Comparison of ENCODE assay signal across 8 cellular contexts in the genomic region with DNA sequence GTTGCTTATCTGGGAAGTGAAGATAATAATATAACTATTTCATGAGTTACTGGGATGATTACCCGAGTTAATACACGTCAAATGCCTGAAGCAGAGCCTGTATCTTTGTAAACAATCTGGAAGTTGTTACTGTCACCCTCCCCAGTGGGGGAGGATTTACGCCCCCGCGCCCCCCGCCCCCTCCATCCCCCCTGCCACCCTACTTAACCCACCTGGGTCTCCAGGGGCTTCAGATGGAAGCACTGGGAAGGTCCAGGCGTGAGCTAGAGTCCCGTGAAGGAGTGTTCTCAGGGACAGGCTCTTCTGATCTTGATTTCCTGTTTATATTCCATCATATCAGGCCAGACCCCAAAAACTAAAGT. TPM values are rescaled to one million over a fixed set of nuclear protein-coding genes. Genes with fewer than 3 reads are reported as not detected.
DNase-seq lines count a peak whose midpoint lies in the region; ATAC-seq lines count a peak whose summit lies in the region.

No MANE protein-coding gene starts in this region.

- intact Hi-C loops in activated CD4-positive, alpha-beta T cell treated with anti-CD3 and anti-CD28 coated beads for 36 hours (cut with DNase I, micrococcal nuclease): loop anchor here (1.0 to 5.0 kb wide), 9 partner anchors 21 to 583 kb away; a partner anchor contains a TSS

- peaks cover 25% of the 10 kb centered on the region for H3K4me1 Mint-ChIP-seq in activated CD4-positive, alpha-beta T cell treated with anti-CD3 and anti-CD28 coated beads for 36 hours
- peaks cover 10% of the 10 kb centered on the region for H3K4me1 Mint-ChIP-seq in activated T-helper 17 cell treated with anti-CD3 and anti-CD28 coated beads, Interleukin-2, amount 50 U/mL, for 72 hours

- no peaks in the 10 kb centered on the region for H3K9me3 Mint-ChIP-seq in activated CD4-positive, alpha-beta T cell treated with anti-CD3 and anti-CD28 coated beads for 36 hours (ENCODE audit: low read depth)
- no peaks in the 10 kb centered on the region for H3K9me3 Mint-ChIP-seq in activated T-helper 17 cell treated with anti-CD3 and anti-CD28 coated beads, Interleukin-2, amount 50 U/mL, for 72 hours

- peak overlapping the region; percentile 87 for H3K27ac Mint-ChIP-seq in activated CD4-positive, alpha-beta T cell treated with anti-CD3 and anti-CD28 coated beads for 36 hours
- H3K27ac Mint-ChIP-seq in activated T-helper 17 cell treated with anti-CD3 and anti-CD28 coated beads, Interleukin-2, amount 50 U/mL, for 72 hours: peak overlapping the region; percentile 86

- no peaks in the 10 kb centered on the region for H3K27me3 Mint-ChIP-seq in activated CD4-positive, alpha-beta T cell treated with anti-CD3 and anti-CD28 coated beads for 36 hours
- H3K27me3 Mint-ChIP-seq in activated T-helper 17 cell treated with anti-CD3 and anti-CD28 coated beads, Interleukin-2, amount 50 U/mL, for 72 hours: peaks cover 4% of the 10 kb centered on the region

- ATAC-seq in activated CD4-positive, alpha-beta T cell treated with anti-CD3 and anti-CD28 coated beads for 36 hours: no peak
- ATAC-seq in activated T-helper 17 cell treated with anti-CD3 and anti-CD28 coated beads, Interleukin-2, amount 50 U/mL, for 72 hours (replicated peaks): no peak
- ATAC-seq in GM21447 (IDR thresholded peaks at IDR 0.05; ENCODE audit: unreplicated experiment): no peak

- POLR2A ChIA-PET in activated CD4-positive, alpha-beta T cell treated with anti-CD3 and anti-CD28 coated beads for 36 hours (lab: Charles Lee): interaction anchor here (0.9 to 2.2 kb wide), 3 partner anchors 12 to 170 kb away, joined by 3 to 8 read pairs (median 4); a partner anchor contains a TSS

- no peak for DNase-seq in activated CD4-positive, alpha-beta T cell treated with anti-CD3 and anti-CD28 coated beads for 36 hours
- DNase-seq in activated CD4-positive, alpha-beta T cell treated with anti-CD3 and anti-CD28 coated beads for 48 hours: no peak
- DNase-seq in iPS-NIHi7 (ENCODE audit: extremely low spot score) (peak; percentile 53), substantia nigra (lab: John Stamatoyannopoulos, UW) (no peak), NCI-H446 treated with DMSO at 0.1 percent for 48 hours (lab: John Stamatoyannopoulos, UW) (no peak), NCI-H1105 treated with DMSO at 0.1 percent for 48 hours (lab: John Stamatoyannopoulos, UW) (no peak)

- H3K4me3 Mint-ChIP-seq in activated CD4-positive, alpha-beta T cell treated with anti-CD3 and anti-CD28 coated beads for 36 hours: peak overlapping the region; percentile 83
- H3K4me3 Mint-ChIP-seq in activated T-helper 17 cell treated with anti-CD3 and anti-CD28 coated beads, Interleukin-2, amount 50 U/mL, for 72 hours: peak overlapping the region; percentile 85

- CTCF ChIA-PET in activated CD4-positive, alpha-beta T cell treated with anti-CD3 and anti-CD28 coated beads for 36 hours (lab: Charles Lee): interaction anchor here (1.9 to 2.8 kb wide), 2 partner anchors 39 to 131 kb away, joined by 8 to 13 read pairs; no protein-coding TSS in a partner anchor

- H3K36me3 Mint-ChIP-seq in activated CD4-positive, alpha-beta T cell treated with anti-CD3 and anti-CD28 coated beads for 36 hours (ENCODE audit: low read depth): peaks cover 20% of the 10 kb centered on the region
- H3K36me3 Mint-ChIP-seq in activated T-helper 17 cell treated with anti-CD3 and anti-CD28 coated beads, Interleukin-2, amount 50 U/mL, for 72 hours (ENCODE audit: low read depth): peaks cover 33% of the 10 kb centered on the region

- peak overlapping the region; percentile 78 for H3K27ac ChIP-seq in substantia nigra (ENCODE audit: low read depth, low read length, poor library complexity, severe bottlenecking)

RNA-seq across cellular contexts. Expression of a gene that starts 0.7 kb away (rescaled TPM):
- total RNA-seq in activated CD4-positive, alpha-beta T cell treated with anti-CD3 and anti-CD28 coated beads for 36 hours: 100 to 1,000 TPM; 286 to 328 TPM
- total RNA-seq in activated T-helper 17 cell treated with anti-CD3 and anti-CD28 coated beads, Interleukin-2, amount 50 U/mL, for 72 hours: 100 to 1,000 TPM; 176 to 260 TPM

RNA-seq across cellular contexts. Expression of a gene that starts 49.9 kb away (rescaled TPM):
- not detected for total RNA-seq in activated CD4-positive, alpha-beta T cell treated with anti-CD3 and anti-CD28 coated beads for 36 hours
- total RNA-seq in activated T-helper 17 cell treated with anti-CD3 and anti-CD28 coated beads, Interleukin-2, amount 50 U/mL, for 72 hours: not detected
